Comparison of ENCODE assay signal across 8 cellular contexts in the genomic region with DNA sequence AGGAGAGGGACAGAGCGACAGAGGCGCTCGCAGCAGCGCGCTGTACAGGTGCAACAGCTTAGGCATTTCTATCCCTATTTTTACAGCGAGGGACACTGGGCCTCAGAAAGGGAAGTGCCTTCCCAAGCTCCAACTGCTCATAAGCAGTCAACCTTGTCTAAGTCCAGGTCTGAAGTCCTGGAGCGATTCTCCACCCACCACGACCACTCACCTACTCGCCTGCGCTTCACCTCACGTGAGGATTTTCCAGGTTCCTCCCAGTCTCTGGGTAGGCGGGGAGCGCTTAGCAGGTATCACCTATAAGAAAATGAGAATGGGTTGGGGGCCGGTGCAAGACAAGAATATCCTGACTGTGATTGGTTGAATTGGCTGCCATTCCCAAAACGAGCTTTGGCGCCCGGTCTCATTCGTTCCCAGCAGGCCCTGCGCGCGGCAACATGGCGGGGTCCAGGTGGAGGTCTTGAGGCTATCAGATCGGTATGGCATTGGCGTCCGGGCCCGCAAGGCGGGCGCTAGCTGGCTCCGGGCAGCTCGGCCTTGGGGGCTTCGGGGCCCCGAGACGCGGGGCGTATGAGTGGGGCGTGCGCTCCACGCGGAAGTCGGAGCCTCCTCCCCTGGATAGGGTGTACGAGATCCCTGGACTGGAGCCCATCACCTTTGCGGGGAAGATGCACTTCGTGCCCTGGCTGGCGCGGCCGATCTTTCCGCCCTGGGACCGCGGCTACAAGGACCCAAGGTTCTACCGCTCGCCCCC. TPM values are rescaled to one million over a fixed set of nuclear protein-coding genes. Genes with fewer than 3 reads are reported as not detected.
A peak's percentile ranks its signal among the peaks of the same experiment; 100 is the strongest.
DNase-seq lines count a peak whose midpoint lies in the region; ATAC-seq and TF ChIP-seq lines count a peak whose summit lies in the region.

A gene with protein sequence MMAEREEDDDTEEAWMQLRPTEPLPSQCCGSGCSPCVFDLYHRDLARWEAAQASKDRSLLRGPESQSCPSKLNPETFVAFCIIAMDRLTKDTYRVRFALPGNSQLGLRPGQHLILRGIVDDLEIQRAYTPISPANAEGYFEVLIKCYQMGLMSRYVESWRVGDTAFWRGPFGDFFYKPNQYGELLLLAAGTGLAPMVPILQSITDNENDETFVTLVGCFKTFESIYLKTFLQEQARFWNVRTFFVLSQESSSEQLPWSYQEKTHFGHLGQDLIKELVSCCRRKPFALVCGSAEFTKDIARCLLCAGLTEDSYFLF (minus strand): TSS at position 266 of the 754 bp plus-strand sequence. CDS start 4,414 bp downstream, outside the sequence.
MRPL37 (plus strand) TSS at position 403 of the 754 bp plus-strand sequence; CDS start at position 480, 77 bp downstream.

- ATAC-seq in GM21619 (IDR thresholded peaks at IDR 0.05; ENCODE audit: unreplicated experiment), result peak; percentile 96

- TF ChIP-seq RAD21 in Ishikawa (IDR thresholded peaks at IDR 0.05; ENCODE audit: low read depth), result no peak; the same call in 1 of the 2 replicates

- DNase-seq in DMS153 treated with DMSO at 0.1 percent for 48 hours (lab: John Stamatoyannopoulos, UW; ENCODE audit: unreplicated experiment), result peak; percentile 96
- DNase-seq in OCI-M2 (lab: John Stamatoyannopoulos, UW; ENCODE audit: unreplicated experiment), result peak; percentile 88
- DNase-seq in activated T-cell treated with anti-CD3 and anti-CD28 coated beads for 4 hours, result peak; percentile 84
- DNase-seq in erythroblast (lab: John Stamatoyannopoulos, UW), result peak; percentile 96 to 97
- peak; percentile 96 for DNase-seq in mucosa of gallbladder (ENCODE audit: low spot score)
- peak; percentile 79 for DNase-seq in stimulated activated CD8-positive, alpha-beta memory T cell treated with anti-CD3 and anti-CD28 coated beads, Interleukin-4, amount 100 ng/mL, for 24 hours (ENCODE audit: low read depth)

- TF ChIP-seq EP300 in Ishikawa (IDR thresholded peaks at IDR 0.05; ENCODE audit: borderline replicate concordance), result no peak

- peak; percentile 90 for TF ChIP-seq POLR2A in erythroblast (IDR thresholded peaks at IDR 0.05; ENCODE audit: low read length)

TF ChIP-seq in Ishikawa, 13 proteins besides CTCF, POLR2A, EP300 and RAD21:
- peak; percentile 98 for TF ChIP-seq YY1 (IDR thresholded peaks at IDR 0.05; ENCODE audit: low read depth)
- no peak for TF ChIP-seq TEAD4 (IDR thresholded peaks at IDR 0.05)
- TF ChIP-seq FOXM1 (IDR thresholded peaks at IDR 0.05; ENCODE audit: borderline replicate concordance, low read depth), result no peak
- TF ChIP-seq NFIC (IDR thresholded peaks at IDR 0.05), result peak; percentile 52; the same call in 1 of the 2 replicates
- no peak for TF ChIP-seq REST (IDR thresholded peaks at IDR 0.05; ENCODE audit: low read depth)
- no peak for TF ChIP-seq CEBPB (IDR thresholded peaks at IDR 0.05)
- TF ChIP-seq TCF12 (IDR thresholded peaks at IDR 0.05; ENCODE audit: low read depth), result no peak; the same call in 1 of the 2 replicates
- TF ChIP-seq MAX (IDR thresholded peaks at IDR 0.05), result no peak; the same call in none of the 2 replicates
- peak; percentile 90 for TF ChIP-seq USF1 (IDR thresholded peaks at IDR 0.05)
- TF ChIP-seq EGR1 (IDR thresholded peaks at IDR 0.05), result no peak
- TF ChIP-seq CREB1 (IDR thresholded peaks at IDR 0.05; ENCODE audit: low read depth), result no peak
- peak; percentile 45; the same call in 1 of the 2 replicates for TF ChIP-seq ZBTB7A (IDR thresholded peaks at IDR 0.05; ENCODE audit: low read depth)
- peak; percentile 97 for TF ChIP-seq TAF1 (IDR thresholded peaks at IDR 0.05; ENCODE audit: low read depth)

RNA-seq across cellular contexts. Expression of the first gene that starts in this region (rescaled TPM):
- 7.8 TPM for total RNA-seq in mucosa of gallbladder

RNA-seq across cellular contexts. Expression of gene MRPL37, which starts in this region (rescaled TPM):
- total RNA-seq in mucosa of gallbladder, result 55.4 TPM

Comparison
In these comparisons a context has a peak if more than half of its experiments do, and no peak if none do; other contexts are left out.
1. Peak in every context shown above with its lines: DNase-seq and ATAC-seq.